Comparison of ENCODE assay signal across 16 cellular contexts in genomic region chr18:77529492-77529891, GRCh38.
A peak's percentile ranks its signal among the peaks of the same experiment; 100 is the strongest.
DNase-seq lines count a peak whose midpoint lies in the region; ATAC-seq and TF ChIP-seq lines count a peak whose summit lies in the region.
"Had no signal": no experiment of that assay in that cellular context is flagged by ENCODE, and none has a peak within 500 bp of the region (broad histone marks: within the 10 kb centered on the region; RNA-seq: fewer than 3 reads in every experiment).

No MANE protein-coding gene starts in this region.

- H3K27me3 ChIP-seq in BE2C: no peaks in the 10 kb centered on the region
- H3K27me3 ChIP-seq in neural cell (ENCODE audit: insufficient read depth, low read depth, low read length): no peaks in the 10 kb centered on the region
- H3K27me3 ChIP-seq: BLaER1 treated with 17β-estradiol and CSF1 and Interleukin-3, amounts not matched to agents 10 nM and 100 nM had no signal

- TF ChIP-seq RAD21 in neural cell (conservative IDR thresholded peaks at IDR 0.05): no peak

- no peaks in the 10 kb centered on the region for H3K79me2 ChIP-seq in neural cell (replicated peaks; ENCODE audit: insufficient read depth, low read length)

- DNase-seq in NCI-H187 treated with DMSO at 0.1 percent for 48 hours (lab: John Stamatoyannopoulos, UW) (peak; percentile 32), NCI-H187 (lab: John Stamatoyannopoulos, UW) (no peak), BE2C (peak; percentile 8), NCI-H128 (lab: John Stamatoyannopoulos, UW; ENCODE audit: unreplicated experiment) (peak; percentile 33)
- DNase-seq: 8988T; AML-193; CD4-positive, CD25-positive, alpha-beta regulatory T cell; DMS53; GF-D8; GM23248; IMR-90 had no signal

- no peak overlapping the region for H3K9ac ChIP-seq in neural cell (ENCODE audit: low read length)
- H3K9ac ChIP-seq: BLaER1 treated with 17β-estradiol and CSF1 and Interleukin-3, amounts not matched to agents 10 nM and 100 nM; GM23248 had no signal

- no peaks in the 10 kb centered on the region for H4K20me1 ChIP-seq in neural cell (ENCODE audit: insufficient read depth)
- H4K20me1 ChIP-seq: BLaER1 treated with 17β-estradiol and CSF1 and Interleukin-3, amounts not matched to agents 10 nM and 100 nM had no signal

- TF ChIP-seq CTCF in BE2C (IDR thresholded peaks at IDR 0.05; ENCODE audit: low read depth, low read length): no peak
- TF ChIP-seq CTCF in neural cell (IDR thresholded peaks at IDR 0.05; ENCODE audit: poor library complexity, severe bottlenecking): no peak

- no peaks in the 10 kb centered on the region for H3K36me3 ChIP-seq in BE2C
- H3K36me3 ChIP-seq in neural cell (ENCODE audit: insufficient read depth, low read length): no peaks in the 10 kb centered on the region
- H3K36me3 ChIP-seq: BLaER1 treated with 17β-estradiol and CSF1 and Interleukin-3, amounts not matched to agents 10 nM and 100 nM had no signal

- H3K4me1 ChIP-seq in BE2C: peaks cover 5% of the 10 kb centered on the region

- ATAC-seq in HG03457 (IDR thresholded peaks at IDR 0.05; ENCODE audit: unreplicated experiment) (no peak), GM18511 (IDR thresholded peaks at IDR 0.05; ENCODE audit: unreplicated experiment) (no peak)
- ATAC-seq: HCT116 had no signal

- H3K9me3 ChIP-seq in BE2C: no peaks in the 10 kb centered on the region
- no peaks in the 10 kb centered on the region for H3K9me3 ChIP-seq in neural cell (ENCODE audit: low read length)

- no peak overlapping the region for H3K4me3 ChIP-seq in BE2C (ENCODE audit: low read depth, low read length)
- peak overlapping the region; percentile 17 for H3K4me3 ChIP-seq in neural cell (ENCODE audit: low read length)
- H3K4me3 ChIP-seq: BLaER1 treated with 17β-estradiol and CSF1 and Interleukin-3, amounts not matched to agents 10 nM and 100 nM; GM23248 had no signal

- TF ChIP-seq EP300 in neural cell (conservative IDR thresholded peaks at IDR 0.05; ENCODE audit: poor library complexity, severe bottlenecking): peak; percentile 47

- H3F3A ChIP-seq in neural cell (ENCODE audit: insufficient read depth, low read length, poor library complexity, severe bottlenecking): no peaks in the 10 kb centered on the region

- H3K4me2 ChIP-seq in neural cell (ENCODE audit: low read length): no peak overlapping the region

- H3K27ac ChIP-seq in neural cell (ENCODE audit: low read length): no peak overlapping the region
- H3K27ac ChIP-seq: GM23248 had no signal

- H3K9me2 ChIP-seq in neural cell (ENCODE audit: insufficient read depth, low read length): no peaks in the 10 kb centered on the region

- no peak overlapping the region for H2AFZ ChIP-seq in neural cell (ENCODE audit: low read depth, low read length)
- H2AFZ ChIP-seq: GM23248 had no signal

TF ChIP-seq in neural cell, 6 proteins besides CTCF, POLR2A, EP300 and RAD21:
- TF ChIP-seq MXI1 (conservative IDR thresholded peaks at IDR 0.05; ENCODE audit: poor library complexity, severe bottlenecking): peak; percentile 4
- TF ChIP-seq TAF1 (IDR thresholded peaks at IDR 0.05; ENCODE audit: low read depth): no peak
- TF ChIP-seq POLR2AphosphoS5 (IDR thresholded peaks at IDR 0.05): peak; percentile 56

Comparison
In these comparisons a context has a peak if more than half of its experiments do, and no peak if none do; other contexts are left out.
1. DNase-seq: peak in NCI-H187 treated with DMSO at 0.1 percent for 48 hours (single experiment), BE2C (single experiment) and NCI-H128 (single experiment); none in NCI-H187 (0 of 2).